1 cellular context compared by ENCODE assay signal in genomic region chr10:11758527-11759236, GRCh38.
TF ChIP-seq lines count a peak whose summit lies in the region.

No MANE protein-coding gene starts in this region.

TF ChIP-seq in HepG2, 621 proteins besides CTCF, POLR2A, EP300 and RAD21:
- TF ChIP-seq ZNF768 (CRISPR knock-in tag; IDR thresholded peaks at IDR 0.05) (no peak), SNAPC4 (CRISPR knock-in tag; IDR thresholded peaks at IDR 0.05) (0 out of 2 replicates have a peak, but pooled peaks have one; percentile 8), ZNF720 (CRISPR knock-in tag; IDR thresholded peaks at IDR 0.05) (no peak), CENPT (CRISPR knock-in tag; IDR thresholded peaks at IDR 0.05; ENCODE audit: low read depth) (no peak)
